8 cellular contexts compared by ENCODE assay signal in the genomic region with DNA sequence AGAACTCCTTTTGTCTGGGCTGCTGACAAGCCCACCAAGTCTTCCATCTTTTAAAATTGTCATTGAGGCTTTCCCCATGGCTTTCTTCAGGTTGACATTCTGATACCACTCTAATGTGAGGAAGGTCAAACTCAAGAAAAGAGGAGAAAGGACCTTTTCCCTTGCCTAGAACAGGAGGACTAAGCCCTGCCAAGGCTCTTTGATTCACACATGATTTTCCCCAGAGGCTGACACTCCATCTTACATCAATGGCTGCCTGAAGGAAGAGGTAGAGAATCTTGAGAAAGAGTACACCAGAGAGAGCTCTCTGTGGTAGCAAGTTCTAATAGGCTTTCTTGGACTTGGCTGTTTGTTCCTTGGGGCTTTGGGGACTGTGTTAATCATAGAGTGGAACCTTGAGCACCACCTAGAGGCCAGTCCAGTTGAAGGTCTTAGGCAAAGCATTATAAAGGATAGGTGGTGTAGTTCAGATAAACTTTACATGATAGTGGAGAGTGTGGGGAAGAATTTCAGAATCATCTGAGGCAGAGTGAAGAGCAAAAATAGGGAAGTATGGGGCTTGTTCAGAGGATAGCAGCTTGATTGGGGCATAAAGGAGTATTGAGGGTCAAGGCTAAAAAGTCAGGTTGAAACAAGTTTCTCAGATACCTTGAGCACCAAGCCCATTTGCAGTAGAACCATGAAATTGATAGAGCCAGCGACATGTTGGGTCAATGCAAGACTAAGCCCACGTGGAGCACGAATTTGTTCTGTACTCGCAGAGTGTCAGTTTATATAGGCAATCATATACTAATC. TPM values are rescaled to one million over a fixed set of nuclear protein-coding genes. Genes with fewer than 3 reads are reported as not detected.
DNase-seq lines count a peak whose midpoint lies in the region; ATAC-seq and TF ChIP-seq lines count a peak whose summit lies in the region.

No MANE protein-coding gene starts in this region.

- H3K27me3 ChIP-seq in BE2C, result no peaks in the 10 kb centered on the region
- no peaks in the 10 kb centered on the region for H3K27me3 ChIP-seq in upper lobe of right lung

- ATAC-seq in GM18909 (IDR thresholded peaks at IDR 0.05; ENCODE audit: poor library complexity, unreplicated experiment) (peak; percentile 70), HG03460 (IDR thresholded peaks at IDR 0.05; ENCODE audit: unreplicated experiment) (peak; percentile 82), upper lobe of right lung (peak; percentile 95)

- H3K9me3 ChIP-seq in BE2C (no peaks in the 10 kb centered on the region), upper lobe of right lung (no peaks in the 10 kb centered on the region)

- no peaks in the 10 kb centered on the region for H3K4me1 ChIP-seq in BE2C
- no peaks in the 10 kb centered on the region for H3K4me1 ChIP-seq in upper lobe of right lung

- intact Hi-C loops in upper lobe of right lung (cut with DNase I), result no loop called here

- DNase-seq in BE2C, result peak; percentile 77
- peak; percentile 16 for DNase-seq in OCI-M2 (lab: John Stamatoyannopoulos, UW; ENCODE audit: unreplicated experiment)
- peak; percentile 65 to 67 for DNase-seq in activated T-cell treated with anti-CD3 and anti-CD28 coated beads, Interleukin-2, amount 50 U/mL, for 48 hours
- DNase-seq in fibroblast of villous mesenchyme (ENCODE audit: low read depth), result peak; percentile 68
- DNase-seq in osteocyte (ENCODE audit: extremely low spot score, unreplicated experiment), result no peak
- DNase-seq in upper lobe of right lung, result no peak

- H3K4me3 ChIP-seq in BE2C (ENCODE audit: low read depth, low read length), result no peak overlapping the region
- H3K4me3 ChIP-seq in fibroblast of villous mesenchyme (ENCODE audit: low read depth, low read length), result no peak overlapping the region
- H3K4me3 ChIP-seq in upper lobe of right lung, result no peak overlapping the region

- no peak overlapping the region for H3K27ac ChIP-seq in upper lobe of right lung

- TF ChIP-seq CTCF in BE2C (IDR thresholded peaks at IDR 0.05; ENCODE audit: low read depth, low read length) (peak; percentile 93), fibroblast of villous mesenchyme (IDR thresholded peaks at IDR 0.05; ENCODE audit: insufficient read depth, low read depth, low read length) (peak; percentile 81), osteocyte (IDR thresholded peaks at IDR 0.05) (peak; percentile 76), upper lobe of right lung (IDR thresholded peaks at IDR 0.05) (peak; percentile 68)

- no peak overlapping the region for H3K27ac Mint-ChIP-seq in osteocyte (ENCODE audit: unreplicated experiment)

- H3K36me3 Mint-ChIP-seq in osteocyte (ENCODE audit: unreplicated experiment), result peaks cover 36% of the 10 kb centered on the region

- peaks cover 61% of the 10 kb centered on the region for H3K36me3 ChIP-seq in BE2C
- H3K36me3 ChIP-seq in upper lobe of right lung, result peaks cover 79% of the 10 kb centered on the region

- H3K4me1 Mint-ChIP-seq in osteocyte (ENCODE audit: unreplicated experiment), result no peaks in the 10 kb centered on the region

- H3K4me3 Mint-ChIP-seq in osteocyte (ENCODE audit: unreplicated experiment), result no peak overlapping the region

- H3K27me3 Mint-ChIP-seq in osteocyte (ENCODE audit: unreplicated experiment), result no peaks in the 10 kb centered on the region

- no peaks in the 10 kb centered on the region for H3K9me3 Mint-ChIP-seq in osteocyte (ENCODE audit: unreplicated experiment)

RNA-seq across cellular contexts. Expression of a gene that starts 36.7 kb away (rescaled TPM):
- 155 TPM for polyA plus RNA-seq in BE2C (2012; ENCODE audit: insufficient read depth, insufficient read length, low read depth)
- total RNA-seq in fibroblast of villous mesenchyme, result 92.0 and 124 TPM in 2 replicates
- total RNA-seq in osteocyte, result 62.7 and 70.0 TPM in 2 replicates
- total RNA-seq in upper lobe of right lung, result 68.1 TPM

Comparison
In these comparisons a context has a peak if more than half of its experiments do, and no peak if none do; other contexts are left out.
1. DNase-seq: peak in BE2C (single experiment), OCI-M2 (single experiment), activated T-cell treated with anti-CD3 and anti-CD28 coated beads, Interleukin-2, amount 50 U/mL, for 48 hours (2 of 2) and fibroblast of villous mesenchyme (single experiment); none in osteocyte (single experiment) and upper lobe of right lung (single experiment).
2. Peak in every context shown above with its lines, with median percentiles within 50 percentile points of each other: CTCF ChIP-seq and ATAC-seq.